In genomic region chr16:66468321-66468965, GRCh38 we compare ENCODE assay signal across 30 cellular contexts. TPM values are rescaled to one million over a fixed set of nuclear protein-coding genes. Genes with fewer than 3 reads are reported as not detected.
"Had no signal": no experiment of that assay in that cellular context is flagged by ENCODE, and none has a peak within 500 bp of the region (broad histone marks: within the 10 kb centered on the region; RNA-seq: fewer than 3 reads in every experiment).

No MANE protein-coding gene starts in this region.

- H3K36me3 ChIP-seq: adrenal gland, MG63, SJCRH30 had no signal

- H3K4me3 Mint-ChIP-seq: activated CD4-positive, alpha-beta T cell treated with anti-CD3 and anti-CD28 coated beads for 36 hours; activated CD4-positive, alpha-beta T cell treated with anti-CD3 and anti-CD28 coated beads, Interleukin-2, amount 10 ng/mL, durations not matched to agents 7 days and 5 days; activated CD8-positive, alpha-beta memory T cell treated with anti-CD3 and anti-CD28 coated beads, Interleukin-2, amount 10 ng/mL, durations not matched to agents 7 days and 5 days; activated naive CD4-positive, alpha-beta T cell treated with anti-CD3 and anti-CD28 coated beads for 36 hours; activated T-cell treated with anti-CD3 and anti-CD28 coated beads, Interleukin-2, amount 50 U/mL, for 4 hours; activated T-helper 1 cell treated with anti-CD3 and anti-CD28 coated beads, Interleukin-12 subunit alpha, Interleukin-12 subunit beta, Interleukin-2, Interleukin-4 antibody, amounts not matched to agents 30 ng/mL and 10 ng/mL and 1 ng/mL, durations not matched to agents 14 hours and 24 hours and 36 hours; brain had no signal

- H3K9me3 ChIP-seq: adrenal gland, MG63, SJCRH30 had no signal

- H3K27me3 ChIP-seq: MG63, SJCRH30 had no signal

- DNase-seq: activated CD4-positive, alpha-beta T cell treated with anti-CD3 and anti-CD28 coated beads for 36 hours; activated CD4-positive, alpha-beta T cell treated with anti-CD3 and anti-CD28 coated beads, Interleukin-2, amount 10 ng/mL, durations not matched to agents 7 days and 5 days; activated CD4-positive, alpha-beta T cell treated with anti-CD3 and anti-CD28 coated beads, Interleukin-2, amount 50 U/mL, for 48 hours; activated CD8-positive, alpha-beta memory T cell treated with anti-CD3 and anti-CD28 coated beads, Interleukin-2, amount 10 ng/mL, durations not matched to agents 7 days and 5 days; activated gamma-delta T cell treated with Interleukin-2 at 50 U/mL for 16 hours; activated naive CD4-positive, alpha-beta T cell treated with anti-CD3 and anti-CD28 coated beads for 36 hours; activated T-cell treated with anti-CD3 and anti-CD28 coated beads, Interleukin-2, amount 50 U/mL, for 4 hours; adrenal gland; anterior cingulate cortex; central memory CD4-positive, alpha-beta T cell; KG1; MG63; NCI-H1092; NCI-H1436 treated with DMSO at 0.1 percent for 48 hours; NCI-H1694 treated with DMSO at 0.1 percent for 48 hours; NCI-H2029; NCI-H345; NCI-H524 treated with DMSO at 0.1 percent for 48 hours; SHP77; SJCRH30; T1000 had no signal

- H3K9me3 Mint-ChIP-seq: activated CD4-positive, alpha-beta T cell treated with anti-CD3 and anti-CD28 coated beads, Interleukin-2, amount 10 ng/mL, durations not matched to agents 7 days and 5 days; activated naive CD4-positive, alpha-beta T cell treated with anti-CD3 and anti-CD28 coated beads for 36 hours; activated naive CD4-positive, alpha-beta T cell treated with anti-CD3 and anti-CD28 coated beads, Interleukin-2, amount 50 U/mL, for 72 hours; activated T-cell treated with anti-CD3 and anti-CD28 coated beads, Interleukin-2, amount 50 U/mL, for 4 hours had no signal

- H3K4me1 Mint-ChIP-seq: activated CD8-positive, alpha-beta memory T cell treated with anti-CD3 and anti-CD28 coated beads, Interleukin-2, amount 10 ng/mL, durations not matched to agents 7 days and 5 days; brain had no signal

- H3K27ac ChIP-seq: adrenal gland, SJCRH30, SK-N-MC had no signal

- H3K4me1 ChIP-seq: adrenal gland had no signal

- H3K27ac Mint-ChIP-seq: activated CD4-positive, alpha-beta T cell treated with anti-CD3 and anti-CD28 coated beads for 36 hours; activated CD4-positive, alpha-beta T cell treated with anti-CD3 and anti-CD28 coated beads, Interleukin-2, amount 10 ng/mL, durations not matched to agents 7 days and 5 days; activated CD8-positive, alpha-beta memory T cell treated with anti-CD3 and anti-CD28 coated beads, Interleukin-2, amount 10 ng/mL, durations not matched to agents 7 days and 5 days; activated naive CD4-positive, alpha-beta T cell treated with anti-CD3 and anti-CD28 coated beads for 36 hours; activated T-helper 1 cell treated with anti-CD3 and anti-CD28 coated beads, Interleukin-12 subunit alpha, Interleukin-12 subunit beta, Interleukin-2, Interleukin-4 antibody, amounts not matched to agents 30 ng/mL and 10 ng/mL and 1 ng/mL, durations not matched to agents 14 hours and 24 hours and 36 hours; brain had no signal

- H3K4me3 ChIP-seq: adrenal gland, MG63, SJCRH30, SK-N-MC had no signal

- ATAC-seq: activated CD4-positive, alpha-beta T cell treated with anti-CD3 and anti-CD28 coated beads for 36 hours; activated CD4-positive, CD25-positive, alpha-beta regulatory T cell treated with anti-CD3 and anti-CD28 coated beads, Interleukin-2, amount 50 U/mL, for 24 hours; activated CD8-positive, alpha-beta memory T cell treated with anti-CD3 and anti-CD28 coated beads, Interleukin-2, amount 10 ng/mL, durations not matched to agents 7 days and 5 days; activated naive CD4-positive, alpha-beta T cell treated with anti-CD3 and anti-CD28 coated beads, Interleukin-2, amount 50 U/mL, for 72 hours; activated T-cell treated with anti-CD3 and anti-CD28 coated beads, Interleukin-2, amount 50 U/mL, for 4 hours; Panc1 had no signal

- H3K36me3 Mint-ChIP-seq: activated CD8-positive, alpha-beta memory T cell treated with anti-CD3 and anti-CD28 coated beads, Interleukin-2, amount 10 ng/mL, durations not matched to agents 7 days and 5 days; activated naive CD4-positive, alpha-beta T cell treated with anti-CD3 and anti-CD28 coated beads, Interleukin-2, amount 50 U/mL, for 72 hours; brain had no signal

RNA-seq across cellular contexts. Expression of gene BEAN1, which starts 41.3 kb away (rescaled TPM):
- total RNA-seq: activated CD4-positive, alpha-beta T cell treated with anti-CD3 and anti-CD28 coated beads for 36 hours; activated CD4-positive, alpha-beta T cell treated with anti-CD3 and anti-CD28 coated beads, Interleukin-2, amount 10 ng/mL, durations not matched to agents 7 days and 5 days; activated CD8-positive, alpha-beta memory T cell treated with anti-CD3 and anti-CD28 coated beads, Interleukin-2, amount 10 ng/mL, durations not matched to agents 7 days and 5 days; activated naive CD4-positive, alpha-beta T cell treated with anti-CD3 and anti-CD28 coated beads for 36 hours; activated naive CD4-positive, alpha-beta T cell treated with anti-CD3 and anti-CD28 coated beads, Interleukin-2, amount 50 U/mL, for 72 hours; activated T-cell treated with anti-CD3 and anti-CD28 coated beads, Interleukin-2, amount 50 U/mL, for 4 hours; activated T-helper 1 cell treated with anti-CD3 and anti-CD28 coated beads, Interleukin-12 subunit alpha, Interleukin-12 subunit beta, Interleukin-2, Interleukin-4 antibody, amounts not matched to agents 30 ng/mL and 10 ng/mL and 1 ng/mL, durations not matched to agents 14 hours and 24 hours and 36 hours; bronchial epithelial cell; T-helper 1 cell treated with Interleukin-12 subunit alpha and Interleukin-12 subunit beta and Interleukin-4 antibody, amounts not matched to agents 30 ng/mL and 1 ng/mL, for 36 hours; T-helper 2 cell treated with Interferon-gamma antibody and Interleukin-4, amounts not matched to agents 100 ng/mL and 5 ng/mL, for 36 hours had no signal
